ENCODE assay signal across 1 cellular context in the genomic region with DNA sequence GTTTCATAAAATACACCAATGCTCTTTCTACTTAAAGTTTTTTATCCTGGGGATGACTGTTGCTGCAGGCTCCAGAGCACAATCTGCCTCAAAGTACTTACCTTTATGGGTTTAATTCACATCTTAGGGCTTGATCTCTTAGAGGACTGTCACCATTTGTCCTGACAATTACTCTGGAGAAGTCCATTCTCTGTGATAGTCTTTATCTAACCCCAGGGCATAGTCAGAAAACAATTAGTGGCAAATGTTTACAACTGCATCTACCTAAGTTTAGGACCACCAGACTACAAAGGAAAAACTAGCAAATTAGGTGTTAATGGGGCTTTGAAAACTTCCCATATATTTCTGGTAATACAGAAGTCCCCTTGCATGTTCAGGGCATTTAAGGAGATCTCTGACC.
TF ChIP-seq lines count a peak whose summit lies in the region.

No MANE protein-coding gene starts in this region.

TF ChIP-seq in GM23338, 12 proteins besides CTCF, POLR2A, EP300 and RAD21:
- TF ChIP-seq, protein P1, sequence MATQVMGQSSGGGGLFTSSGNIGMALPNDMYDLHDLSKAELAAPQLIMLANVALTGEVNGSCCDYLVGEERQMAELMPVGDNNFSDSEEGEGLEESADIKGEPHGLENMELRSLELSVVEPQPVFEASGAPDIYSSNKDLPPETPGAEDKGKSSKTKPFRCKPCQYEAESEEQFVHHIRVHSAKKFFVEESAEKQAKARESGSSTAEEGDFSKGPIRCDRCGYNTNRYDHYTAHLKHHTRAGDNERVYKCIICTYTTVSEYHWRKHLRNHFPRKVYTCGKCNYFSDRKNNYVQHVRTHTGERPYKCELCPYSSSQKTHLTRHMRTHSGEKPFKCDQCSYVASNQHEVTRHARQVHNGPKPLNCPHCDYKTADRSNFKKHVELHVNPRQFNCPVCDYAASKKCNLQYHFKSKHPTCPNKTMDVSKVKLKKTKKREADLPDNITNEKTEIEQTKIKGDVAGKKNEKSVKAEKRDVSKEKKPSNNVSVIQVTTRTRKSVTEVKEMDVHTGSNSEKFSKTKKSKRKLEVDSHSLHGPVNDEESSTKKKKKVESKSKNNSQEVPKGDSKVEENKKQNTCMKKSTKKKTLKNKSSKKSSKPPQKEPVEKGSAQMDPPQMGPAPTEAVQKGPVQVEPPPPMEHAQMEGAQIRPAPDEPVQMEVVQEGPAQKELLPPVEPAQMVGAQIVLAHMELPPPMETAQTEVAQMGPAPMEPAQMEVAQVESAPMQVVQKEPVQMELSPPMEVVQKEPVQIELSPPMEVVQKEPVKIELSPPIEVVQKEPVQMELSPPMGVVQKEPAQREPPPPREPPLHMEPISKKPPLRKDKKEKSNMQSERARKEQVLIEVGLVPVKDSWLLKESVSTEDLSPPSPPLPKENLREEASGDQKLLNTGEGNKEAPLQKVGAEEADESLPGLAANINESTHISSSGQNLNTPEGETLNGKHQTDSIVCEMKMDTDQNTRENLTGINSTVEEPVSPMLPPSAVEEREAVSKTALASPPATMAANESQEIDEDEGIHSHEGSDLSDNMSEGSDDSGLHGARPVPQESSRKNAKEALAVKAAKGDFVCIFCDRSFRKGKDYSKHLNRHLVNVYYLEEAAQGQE (IDR thresholded peaks at IDR 0.05; ENCODE audit: unreplicated experiment) = no peak
- TF ChIP-seq POLR2AphosphoS5 (IDR thresholded peaks at IDR 0.05; ENCODE audit: low read depth) = no peak
- TF ChIP-seq, protein P2, sequence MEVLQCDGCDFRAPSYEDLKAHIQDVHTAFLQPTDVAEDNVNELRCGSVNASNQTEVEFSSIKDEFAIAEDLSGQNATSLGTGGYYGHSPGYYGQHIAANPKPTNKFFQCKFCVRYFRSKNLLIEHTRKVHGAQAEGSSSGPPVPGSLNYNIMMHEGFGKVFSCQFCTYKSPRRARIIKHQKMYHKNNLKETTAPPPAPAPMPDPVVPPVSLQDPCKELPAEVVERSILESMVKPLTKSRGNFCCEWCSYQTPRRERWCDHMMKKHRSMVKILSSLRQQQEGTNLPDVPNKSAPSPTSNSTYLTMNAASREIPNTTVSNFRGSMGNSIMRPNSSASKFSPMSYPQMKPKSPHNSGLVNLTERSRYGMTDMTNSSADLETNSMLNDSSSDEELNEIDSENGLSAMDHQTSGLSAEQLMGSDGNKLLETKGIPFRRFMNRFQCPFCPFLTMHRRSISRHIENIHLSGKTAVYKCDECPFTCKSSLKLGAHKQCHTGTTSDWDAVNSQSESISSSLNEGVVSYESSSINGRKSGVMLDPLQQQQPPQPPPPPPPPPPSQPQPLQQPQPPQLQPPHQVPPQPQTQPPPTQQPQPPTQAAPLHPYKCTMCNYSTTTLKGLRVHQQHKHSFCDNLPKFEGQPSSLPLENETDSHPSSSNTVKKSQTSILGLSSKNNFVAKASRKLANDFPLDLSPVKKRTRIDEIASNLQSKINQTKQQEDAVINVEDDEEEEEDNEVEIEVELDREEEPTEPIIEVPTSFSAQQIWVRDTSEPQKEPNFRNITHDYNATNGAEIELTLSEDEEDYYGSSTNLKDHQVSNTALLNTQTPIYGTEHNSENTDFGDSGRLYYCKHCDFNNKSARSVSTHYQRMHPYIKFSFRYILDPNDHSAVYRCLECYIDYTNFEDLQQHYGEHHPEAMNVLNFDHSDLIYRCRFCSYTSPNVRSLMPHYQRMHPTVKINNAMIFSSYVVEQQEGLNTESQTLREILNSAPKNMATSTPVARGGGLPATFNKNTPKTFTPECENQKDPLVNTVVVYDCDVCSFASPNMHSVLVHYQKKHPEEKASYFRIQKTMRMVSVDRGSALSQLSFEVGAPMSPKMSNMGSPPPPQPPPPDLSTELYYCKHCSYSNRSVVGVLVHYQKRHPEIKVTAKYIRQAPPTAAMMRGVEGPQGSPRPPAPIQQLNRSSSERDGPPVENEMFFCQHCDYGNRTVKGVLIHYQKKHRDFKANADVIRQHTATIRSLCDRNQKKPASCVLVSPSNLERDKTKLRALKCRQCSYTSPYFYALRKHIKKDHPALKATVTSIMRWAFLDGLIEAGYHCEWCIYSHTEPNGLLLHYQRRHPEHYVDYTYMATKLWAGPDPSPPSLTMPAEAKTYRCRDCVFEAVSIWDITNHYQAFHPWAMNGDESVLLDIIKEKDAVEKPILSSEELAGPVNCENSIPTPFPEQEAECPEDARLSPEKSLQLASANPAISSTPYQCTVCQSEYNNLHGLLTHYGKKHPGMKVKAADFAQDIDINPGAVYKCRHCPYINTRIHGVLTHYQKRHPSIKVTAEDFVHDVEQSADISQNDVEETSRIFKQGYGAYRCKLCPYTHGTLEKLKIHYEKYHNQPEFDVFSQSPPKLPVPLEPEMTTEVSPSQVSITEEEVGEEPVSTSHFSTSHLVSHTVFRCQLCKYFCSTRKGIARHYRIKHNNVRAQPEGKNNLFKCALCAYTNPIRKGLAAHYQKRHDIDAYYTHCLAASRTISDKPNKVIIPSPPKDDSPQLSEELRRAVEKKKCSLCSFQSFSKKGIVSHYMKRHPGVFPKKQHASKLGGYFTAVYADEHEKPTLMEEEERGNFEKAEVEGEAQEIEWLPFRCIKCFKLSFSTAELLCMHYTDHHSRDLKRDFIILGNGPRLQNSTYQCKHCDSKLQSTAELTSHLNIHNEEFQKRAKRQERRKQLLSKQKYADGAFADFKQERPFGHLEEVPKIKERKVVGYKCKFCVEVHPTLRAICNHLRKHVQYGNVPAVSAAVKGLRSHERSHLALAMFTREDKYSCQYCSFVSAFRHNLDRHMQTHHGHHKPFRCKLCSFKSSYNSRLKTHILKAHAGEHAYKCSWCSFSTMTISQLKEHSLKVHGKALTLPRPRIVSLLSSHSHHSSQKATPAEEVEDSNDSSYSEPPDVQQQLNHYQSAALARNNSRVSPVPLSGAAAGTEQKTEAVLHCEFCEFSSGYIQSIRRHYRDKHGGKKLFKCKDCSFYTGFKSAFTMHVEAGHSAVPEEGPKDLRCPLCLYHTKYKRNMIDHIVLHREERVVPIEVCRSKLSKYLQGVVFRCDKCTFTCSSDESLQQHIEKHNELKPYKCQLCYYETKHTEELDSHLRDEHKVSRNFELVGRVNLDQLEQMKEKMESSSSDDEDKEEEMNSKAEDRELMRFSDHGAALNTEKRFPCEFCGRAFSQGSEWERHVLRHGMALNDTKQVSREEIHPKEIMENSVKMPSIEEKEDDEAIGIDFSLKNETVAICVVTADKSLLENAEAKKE (CRISPR knock-in tag; IDR thresholded peaks at IDR 0.05) = no peak
- no peak for TF ChIP-seq STAT1 (IDR thresholded peaks at IDR 0.05; ENCODE audit: unreplicated experiment)
- TF ChIP-seq, protein P3, sequence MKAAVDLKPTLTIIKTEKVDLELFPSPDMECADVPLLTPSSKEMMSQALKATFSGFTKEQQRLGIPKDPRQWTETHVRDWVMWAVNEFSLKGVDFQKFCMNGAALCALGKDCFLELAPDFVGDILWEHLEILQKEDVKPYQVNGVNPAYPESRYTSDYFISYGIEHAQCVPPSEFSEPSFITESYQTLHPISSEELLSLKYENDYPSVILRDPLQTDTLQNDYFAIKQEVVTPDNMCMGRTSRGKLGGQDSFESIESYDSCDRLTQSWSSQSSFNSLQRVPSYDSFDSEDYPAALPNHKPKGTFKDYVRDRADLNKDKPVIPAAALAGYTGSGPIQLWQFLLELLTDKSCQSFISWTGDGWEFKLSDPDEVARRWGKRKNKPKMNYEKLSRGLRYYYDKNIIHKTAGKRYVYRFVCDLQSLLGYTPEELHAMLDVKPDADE (IDR thresholded peaks at IDR 0.05) = no peak
- no peak for TF ChIP-seq ZNF331 (CRISPR knock-in tag; IDR thresholded peaks at IDR 0.05; ENCODE audit: low read depth)
- TF ChIP-seq EZH2 (IDR thresholded peaks at IDR 0.05; ENCODE audit: low read depth, unreplicated experiment) = no peak
- no peak for TF ChIP-seq EZH2phosphoT487 (IDR thresholded peaks at IDR 0.05; ENCODE audit: unreplicated experiment)
- TF ChIP-seq NANOG (IDR thresholded peaks at IDR 0.05; ENCODE audit: borderline replicate concordance) = no peak
- no peak for TF ChIP-seq JUNB (IDR thresholded peaks at IDR 0.05; ENCODE audit: unreplicated experiment)
- no peak for TF ChIP-seq CREB1 (CRISPR knock-in tag; IDR thresholded peaks at IDR 0.05; ENCODE audit: low read depth)
- no peak for TF ChIP-seq ZNF114 (CRISPR knock-in tag; IDR thresholded peaks at IDR 0.05)
TF ChIP-seq in GM23338: peak in this region for 0.
